Comparison of ENCODE assay signal across 29 cellular contexts in the genomic region with DNA sequence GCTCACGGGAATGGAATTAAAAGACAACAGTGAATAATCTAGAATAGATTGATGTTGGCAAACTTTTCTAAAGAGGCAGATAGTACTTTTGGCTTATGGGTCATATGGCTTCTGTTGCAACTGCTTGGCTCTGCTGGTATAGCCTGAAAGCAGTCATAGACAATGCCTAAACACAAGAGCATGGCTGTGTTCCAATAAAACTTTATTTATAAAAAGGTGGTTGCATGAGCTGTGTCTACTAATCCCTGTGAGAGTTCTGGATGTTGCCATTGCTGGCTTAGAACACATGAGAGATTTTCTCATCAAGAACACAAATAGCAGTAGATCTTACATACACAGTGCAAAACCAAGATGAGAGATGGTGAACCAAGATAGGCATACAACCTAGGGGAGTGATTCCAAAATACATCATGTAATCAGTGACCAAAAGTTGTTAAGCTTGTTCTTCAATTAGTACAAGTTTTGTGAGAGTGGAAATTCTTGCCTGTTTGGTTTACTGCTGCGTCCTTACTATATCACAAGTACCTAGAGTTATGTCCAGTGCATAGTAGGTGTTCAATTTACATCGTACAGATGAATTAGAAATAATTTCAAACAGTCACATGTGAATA.
"Had no signal": no experiment of that assay in that cellular context is flagged by ENCODE, and none has a peak within 500 bp of the region (broad histone marks: within the 10 kb centered on the region; RNA-seq: fewer than 3 reads in every experiment).

No MANE protein-coding gene starts in this region.

- H3K27me3 ChIP-seq: Peyer's patch, SJSA1 had no signal

- H3K4me3 ChIP-seq: Peyer's patch, SJSA1 had no signal

- FAIRE-seq: colon, TTC549 had no signal

- H3K36me3 ChIP-seq: Peyer's patch, SJSA1 had no signal

- DNase-seq: activated CD4-positive, alpha-beta T cell treated with anti-CD3 and anti-CD28 coated beads for 36 hours; activated CD4-positive, alpha-beta T cell treated with anti-CD3 and anti-CD28 coated beads, Interleukin-2, amount 10 ng/mL, durations not matched to agents 7 days and 5 days; activated CD4-positive, alpha-beta T cell treated with anti-CD3 and anti-CD28 coated beads, Interleukin-2, amount 50 U/mL, for 48 hours; activated CD8-positive, alpha-beta memory T cell treated with anti-CD3 and anti-CD28 coated beads, Interleukin-2, amount 50 U/mL, for 4 hours; activated gamma-delta T cell treated with Interleukin-2 at 50 U/mL for 16 hours; activated naive CD4-positive, alpha-beta T cell treated with anti-CD3 and anti-CD28 coated beads, Interleukin-2, amount 10 ng/mL, durations not matched to agents 7 days and 5 days; activated naive CD8-positive, alpha-beta T cell treated with anti-CD3 and anti-CD28 coated beads, Interleukin-2, amount 50 U/mL, for 24 hours; activated T-cell treated with anti-CD3 and anti-CD28 coated beads for 4 hours; activated T-cell treated with anti-CD3 and anti-CD28 coated beads, Interleukin-2, amount 50 U/mL, for 4 hours; anterior cingulate cortex; central memory CD4-positive, alpha-beta T cell; NCI-H1105; NCI-H1417 treated with DMSO at 0.1 percent for 48 hours; NCI-H187 treated with DMSO at 0.1 percent for 48 hours; NCI-H2081 treated with DMSO at 0.1 percent for 48 hours; NCI-H226; NCI-H446 treated with DMSO at 0.1 percent for 48 hours; NCI-H524; NCI-H69; NCI-H82; Peyer's patch; RPMI8226; SHP77 treated with DMSO at 0.1 percent for 48 hours; SK-N-SH had no signal

- ATAC-seq: activated CD4-positive, alpha-beta T cell treated with anti-CD3 and anti-CD28 coated beads for 36 hours; activated CD4-positive, CD25-positive, alpha-beta regulatory T cell treated with anti-CD3 and anti-CD28 coated beads, Interleukin-2, amount 50 U/mL, for 24 hours; activated naive CD8-positive, alpha-beta T cell treated with anti-CD3 and anti-CD28 coated beads, Interleukin-2, amount 50 U/mL, for 24 hours; activated T-cell treated with anti-CD3 and anti-CD28 coated beads, Interleukin-2, amount 50 U/mL, for 4 hours; WTC11 had no signal
